In genomic region chr20:63564036-63564810, GRCh38 we compare ENCODE assay signal across 1 cellular context.
A peak's percentile ranks its signal among the peaks of the same experiment; 100 is the strongest.
TF ChIP-seq lines count a peak whose summit lies in the region.

No MANE protein-coding gene starts in this region.

TF ChIP-seq in K562, 482 proteins besides CTCF, POLR2A, EP300 and RAD21:
- no peak for TF ChIP-seq EGR1 (conservative IDR thresholded peaks at IDR 0.05)
- TF ChIP-seq JUND (IDR thresholded peaks at IDR 0.05; ENCODE audit: borderline replicate concordance, low read depth, low read length): no peak
- TF ChIP-seq JUND (tag; IDR thresholded peaks at IDR 0.05; ENCODE audit: borderline replicate concordance, low read depth, low read length): no peak
- TF ChIP-seq GTF2B (IDR thresholded peaks at IDR 0.05; ENCODE audit: extremely low read depth, insufficient read length): no peak
- peak; percentile 23 for TF ChIP-seq HMGN3 (IDR thresholded peaks at IDR 0.05; ENCODE audit: borderline replicate concordance, extremely low read depth, insufficient read length, low read depth, low read length)
- TF ChIP-seq POLR2G (IDR thresholded peaks at IDR 0.05; ENCODE audit: low read depth, low read length): peak; percentile 11; the same call in 1 of the 2 replicates
- TF ChIP-seq ZNF551 (CRISPR knock-in tag; IDR thresholded peaks at IDR 0.05): no peak
- TF ChIP-seq ZBTB9 (CRISPR knock-in tag; IDR thresholded peaks at IDR 0.05): no peak
